9 cellular contexts compared by ENCODE assay signal in genomic region chr19:6238643-6239281, GRCh38. TPM values are rescaled to one million over a fixed set of nuclear protein-coding genes. Genes with fewer than 3 reads are reported as not detected.
DNase-seq lines count a peak whose midpoint lies in the region; ATAC-seq and TF ChIP-seq lines count a peak whose summit lies in the region.
"Had no signal": no experiment of that assay in that cellular context is flagged by ENCODE, and none has a peak within 500 bp of the region (broad histone marks: within the 10 kb centered on the region; RNA-seq: fewer than 3 reads in every experiment).

No MANE protein-coding gene starts in this region.

- H3K4me2 ChIP-seq in PC-3 (ENCODE audit: low read length): peak overlapping the region; percentile 3; the same call in 1 of the 2 replicates

- H3K9ac ChIP-seq in PC-3 (ENCODE audit: low read length): no peak overlapping the region

- H3K4me3 Mint-ChIP-seq in CD4-positive, alpha-beta T cell: no peak overlapping the region

- CTCF ChIA-PET in CD4-positive, alpha-beta T cell (lab: Charles Lee): no interaction called here
- CTCF ChIA-PET in PC-3 (lab: Charles Lee): no interaction called here

- H3K4me1 ChIP-seq in PC-3 (ENCODE audit: insufficient read depth, low read length): peaks cover 29% of the 10 kb centered on the region

- no peaks in the 10 kb centered on the region for H3K27me3 Mint-ChIP-seq in CD4-positive, alpha-beta T cell

- no peaks in the 10 kb centered on the region for H3F3A ChIP-seq in PC-3 (ENCODE audit: low read length, unreplicated experiment)

- no peak overlapping the region for H2AFZ ChIP-seq in PC-3 (ENCODE audit: low read length)

- BruUV-seq in PC-3 (replicated peaks; lab: Mats Ljungman, UMichigan): no TSS peak

- no peaks in the 10 kb centered on the region for H3K36me3 ChIP-seq in PC-3 (ENCODE audit: low read depth, low read length)

- no peaks in the 10 kb centered on the region for H3K27me3 ChIP-seq in CD4-positive, alpha-beta T cell (ENCODE audit: control insufficient read depth, insufficient read depth, low read length)
- H3K27me3 ChIP-seq in PC-3 (ENCODE audit: low read length): no peaks in the 10 kb centered on the region

- no peak overlapping the region for H3K27ac ChIP-seq in CD4-positive, alpha-beta T cell (ENCODE audit: low read depth, low read length)
- peak overlapping the region; percentile 10; the same call in 1 of the 2 replicates for H3K27ac ChIP-seq in PC-3 (ENCODE audit: low read length)

- H3K36me3 Mint-ChIP-seq in CD4-positive, alpha-beta T cell (ENCODE audit: low read depth): peaks cover 12% of the 10 kb centered on the region

- H3K9me2 ChIP-seq in PC-3 (replicated peaks; ENCODE audit: low read length): no peaks in the 10 kb centered on the region

- peaks cover 45% of the 10 kb centered on the region for H3K4me1 Mint-ChIP-seq in CD4-positive, alpha-beta T cell (ENCODE audit: low read depth)

- no peak for ATAC-seq in CD4-positive, alpha-beta T cell (ENCODE audit: poor library complexity)
- ATAC-seq in PC-3 (peak; percentile 72), esophagus mucosa (peak; percentile 65), GM21390 (IDR thresholded peaks at IDR 0.05; ENCODE audit: unreplicated experiment) (no peak)
- no peak for ATAC-seq in activated CD4-positive, CD25-positive, alpha-beta regulatory T cell treated with anti-CD3 and anti-CD28 coated beads, Interleukin-2, amount 50 U/mL, for 24 hours

- intact Hi-C loops in CD4-positive, alpha-beta T cell (cut with DNase I, micrococcal nuclease): no loop called here
- intact Hi-C loops in PC-3 (cut with micrococcal nuclease): loop anchor here (5.0 kb wide), 1 partner anchor 34 kb away; no protein-coding TSS in a partner anchor
- intact Hi-C loops in posterior vena cava (cut with DNase I): no loop called here

- H3K4me3 ChIP-seq in PC-3 (ENCODE audit: low read length): no peak overlapping the region

- no peak for TF ChIP-seq CTCF in CD4-positive, alpha-beta T cell (IDR thresholded peaks at IDR 0.05)
- TF ChIP-seq CTCF in PC-3 (conservative IDR thresholded peaks at IDR 0.05; ENCODE audit: low read depth, low read length): no peak

- no peak for DNase-seq in CD4-positive, alpha-beta T cell
- DNase-seq in PC-3: peak; percentile 46
- DNase-seq in posterior vena cava (ENCODE audit: low spot score): peak; percentile 88
- DNase-seq in NCI-H82 (lab: John Stamatoyannopoulos, UW): no peak
- no peak for DNase-seq in SK-N-DZ (ENCODE audit: low spot score)
- DNase-seq: activated effector memory CD4-positive, alpha-beta T cell treated with Interleukin-2 at 50 U/mL for 16 hours had no signal

- no peaks in the 10 kb centered on the region for H3K9me3 ChIP-seq in CD4-positive, alpha-beta T cell (ENCODE audit: control insufficient read depth, low read length)
- H3K9me3 ChIP-seq in PC-3 (ENCODE audit: low read length): no peaks in the 10 kb centered on the region

- no peaks in the 10 kb centered on the region for H3K9me3 Mint-ChIP-seq in CD4-positive, alpha-beta T cell

- H3K27ac Mint-ChIP-seq in CD4-positive, alpha-beta T cell: peak overlapping the region; percentile 45

- H4K20me1 ChIP-seq in PC-3 (ENCODE audit: low read length): peaks cover 5% of the 10 kb centered on the region; the same call in 1 of the 2 replicates

- POLR2A ChIA-PET in CD4-positive, alpha-beta T cell (lab: Charles Lee): no interaction called here
- POLR2A ChIA-PET in PC-3 (lab: Charles Lee; ENCODE audit: unreplicated experiment): interaction anchor here (0.6 to 0.7 kb wide), 2 partner anchors 39 to 1837 kb away, joined by 4 to 6 read pairs; no protein-coding TSS in a partner anchor

- H3K79me2 ChIP-seq in PC-3 (ENCODE audit: low read length): peaks cover 85% of the 10 kb centered on the region

RNA-seq across cellular contexts. Expression of gene MLLT1, which starts 41.0 kb away (rescaled TPM):
- total RNA-seq in CD4-positive, alpha-beta T cell: 10 to 100 TPM; 18.3 to 22.1 TPM
- total RNA-seq in PC-3 (2014; rRNA removed) (29.0 and 36.5 TPM in 2 replicates), esophagus mucosa (27.5 TPM), posterior vena cava (10 to 100 TPM; 49.2 to 52.0 TPM)
- 19.5 and 20.8 TPM in 2 replicates for polyA plus RNA-seq in SK-N-DZ (2014; cell fraction: cytosol; rRNA removed)
- 29.7 and 33.5 TPM in 2 replicates for polyA plus RNA-seq in SK-N-DZ (2014; cell fraction: nucleus; rRNA removed)

Comparison
In these comparisons a context has a peak if more than half of its experiments do, and no peak if none do; other contexts are left out.
1. ATAC-seq: peak in PC-3 (single experiment) and esophagus mucosa (single experiment); none in CD4-positive, alpha-beta T cell (single experiment), activated CD4-positive, CD25-positive, alpha-beta regulatory T cell treated with anti-CD3 and anti-CD28 coated beads, Interleukin-2, amount 50 U/mL, for 24 hours (0 of 2) and GM21390 (single experiment).
2. DNase-seq: peak in PC-3 (single experiment) and posterior vena cava (single experiment); none in CD4-positive, alpha-beta T cell (0 of 10), NCI-H82 (single experiment) and SK-N-DZ (single experiment).